ENCODE assay signal across 18 cellular contexts in the genomic region with DNA sequence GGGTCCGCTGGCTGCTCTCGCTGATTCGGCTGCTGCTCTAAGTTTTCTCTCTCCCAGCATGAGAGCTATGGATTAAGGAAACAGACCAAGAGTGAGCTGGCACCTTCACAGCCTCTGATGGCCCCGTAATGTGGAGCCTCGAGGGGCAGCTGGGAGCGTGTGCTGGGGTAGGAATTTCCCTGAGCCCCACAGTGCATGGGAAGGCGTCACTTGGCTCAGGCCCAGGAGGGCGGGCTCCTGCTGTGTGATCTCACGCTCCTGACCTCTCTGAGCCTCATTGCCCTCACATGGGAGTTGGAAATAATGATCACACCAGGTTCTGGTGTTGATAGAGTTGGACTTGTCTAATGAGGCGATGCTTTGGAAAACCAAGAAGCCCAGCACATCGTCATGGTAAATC.
DNase-seq lines count a peak whose midpoint lies in the region; ATAC-seq and TF ChIP-seq lines count a peak whose summit lies in the region.
"Had no signal": no experiment of that assay in that cellular context is flagged by ENCODE, and none has a peak within 500 bp of the region (broad histone marks: within the 10 kb centered on the region; RNA-seq: fewer than 3 reads in every experiment).

No MANE protein-coding gene starts in this region.

- H3K9me3 Mint-ChIP-seq in activated naive CD8-positive, alpha-beta T cell treated with anti-CD3 and anti-CD28 coated beads for 36 hours: peaks cover 12% of the 10 kb centered on the region
- H3K9me3 Mint-ChIP-seq: GM23338 had no signal

- no peak overlapping the region for H3K4me3 ChIP-seq in BLaER1 treated with 17β-estradiol and CSF1 and Interleukin-3, amounts not matched to agents 10 nM and 100 nM
- H3K4me3 ChIP-seq in HEK293 (ENCODE audit: low read depth, low read length) (no peak overlapping the region), H7 (ENCODE audit: insufficient read depth, low read depth, low read length) (no peak overlapping the region)
- H3K4me3 ChIP-seq: GM23338 had no signal

- peak overlapping the region in 9 of 11 experiments; percentile 66 to 90 (median 89); a peak in 18 of 22 replicates for H3K4me2 ChIP-seq in BLaER1 treated with 17β-estradiol and CSF1 and Interleukin-3, amounts not matched to agents 10 nM and 100 nM
- H3K4me2 ChIP-seq: GM23338 had no signal

- H3K27me3 ChIP-seq in BLaER1 treated with 17β-estradiol and CSF1 and Interleukin-3, amounts not matched to agents 10 nM and 100 nM: peaks cover 0 to 44% (median 0%) of the 10 kb centered on the region in 11 experiments; a peak in 6 of 22 replicates
- H3K27me3 ChIP-seq in H7 (ENCODE audit: control insufficient read depth, insufficient read depth, low read length): no peaks in the 10 kb centered on the region

- CTCF ChIA-PET in HEK293 (lab: Yijun Ruan, JAX): no interaction called here

- H3K36me3 ChIP-seq in BLaER1 treated with 17β-estradiol and CSF1 and Interleukin-3, amounts not matched to agents 10 nM and 100 nM: peaks cover 0 to 8% (median 0%) of the 10 kb centered on the region in 11 experiments; a peak in 1 of 22 replicates
- H3K36me3 ChIP-seq in HEK293 (ENCODE audit: control insufficient read depth in 2 of 2, insufficient read depth in 1 of 2, low read length in 2 of 2): no peaks in the 10 kb centered on the region
- no peaks in the 10 kb centered on the region for H3K36me3 ChIP-seq in H7 (replicated peaks; ENCODE audit: control insufficient read depth, insufficient read depth, low read length)

- peaks cover 0 to 98% (median 26%) of the 10 kb centered on the region in 11 experiments; a peak in 13 of 22 replicates for H4K20me1 ChIP-seq in BLaER1 treated with 17β-estradiol and CSF1 and Interleukin-3, amounts not matched to agents 10 nM and 100 nM

- peaks cover 59% of the 10 kb centered on the region for H3K36me3 Mint-ChIP-seq in activated naive CD8-positive, alpha-beta T cell treated with anti-CD3 and anti-CD28 coated beads for 36 hours

- no peak overlapping the region for H3K4me3 Mint-ChIP-seq in activated naive CD8-positive, alpha-beta T cell treated with anti-CD3 and anti-CD28 coated beads for 36 hours
- H3K4me3 Mint-ChIP-seq: CD4-positive, alpha-beta memory T cell; GM23338; IgD-negative memory B cell had no signal

- peaks cover 43 to 95% (median 86%) of the 10 kb centered on the region in 10 experiments for H3K4me1 ChIP-seq in BLaER1 treated with 17β-estradiol and CSF1 and Interleukin-3, amounts not matched to agents 10 nM and 100 nM
- H3K4me1 ChIP-seq in HEK293 (ENCODE audit: control insufficient read depth, insufficient read depth, low read length): peaks cover 14% of the 10 kb centered on the region
- H3K4me1 ChIP-seq: Caco-2 had no signal

- no peak for DNase-seq in activated naive CD8-positive, alpha-beta T cell treated with anti-CD3 and anti-CD28 coated beads for 36 hours
- peak; percentile 11 to 25 for DNase-seq in lung microvascular endothelial cell (ENCODE audit: low read depth in 2 of 2)
- no peak for DNase-seq in AG08395 (ENCODE audit: low spot score)
- DNase-seq in H7: no peak
- DNase-seq: Caco-2; CD4-positive, alpha-beta memory T cell; Karpas-422; NCI-H1694; NCI-H2081; NCI-H2171; NCI-H526 treated with DMSO at 0.1 percent for 48 hours; RPMI8226; SHP77 had no signal

- peaks cover 80% of the 10 kb centered on the region for H3K4me1 Mint-ChIP-seq in activated naive CD8-positive, alpha-beta T cell treated with anti-CD3 and anti-CD28 coated beads for 36 hours
- H3K4me1 Mint-ChIP-seq: IgD-negative memory B cell had no signal

- POLR2A ChIA-PET in HEK293 (lab: Yijun Ruan, JAX): no interaction called here

- no peak for ATAC-seq in HG03565 (IDR thresholded peaks at IDR 0.05; ENCODE audit: unreplicated experiment)

- TF ChIP-seq CTCF in HEK293 (tag by site-specific recombination; IDR thresholded peaks at IDR 0.05): no peak

- peak overlapping the region; percentile 54 for H3K27ac Mint-ChIP-seq in activated naive CD8-positive, alpha-beta T cell treated with anti-CD3 and anti-CD28 coated beads for 36 hours
- H3K27ac Mint-ChIP-seq: GM23338, IgD-negative memory B cell had no signal

- peak overlapping the region in 7 of 11 experiments; percentile 16 to 84 (median 80); a peak in 10 of 22 replicates for H3K27ac ChIP-seq in BLaER1 treated with 17β-estradiol and CSF1 and Interleukin-3, amounts not matched to agents 10 nM and 100 nM
- no peak overlapping the region for H3K27ac ChIP-seq in HEK293 (ENCODE audit: extremely low read depth, low read depth, low read length)

- peak overlapping the region in 3 of 11 experiments; percentile 40 to 56 (median 40); a peak in 3 of 22 replicates for H3K9ac ChIP-seq in BLaER1 treated with 17β-estradiol and CSF1 and Interleukin-3, amounts not matched to agents 10 nM and 100 nM

- H3K9me3 ChIP-seq in BLaER1 treated with 17β-estradiol and CSF1 and Interleukin-3, amounts not matched to agents 10 nM and 100 nM (replicated peaks in 1 of 11): no peaks in the 10 kb centered on the region; a peak in 1 of 22 replicates
- H3K9me3 ChIP-seq in HEK293 (ENCODE audit: control insufficient read depth, insufficient read depth, low read depth, low read length): no peaks in the 10 kb centered on the region
- H3K9me3 ChIP-seq: Caco-2 had no signal

- no peaks in the 10 kb centered on the region for H3K27me3 Mint-ChIP-seq in activated naive CD8-positive, alpha-beta T cell treated with anti-CD3 and anti-CD28 coated beads for 36 hours
- H3K27me3 Mint-ChIP-seq: CD4-positive, alpha-beta memory T cell had no signal

TF ChIP-seq in HEK293, 187 proteins besides CTCF, POLR2A, EP300 and RAD21:
- TF ChIP-seq WT1 (tag by site-specific recombination; IDR thresholded peaks at IDR 0.05) (no peak), ZIC2 (tag by site-specific recombination; IDR thresholded peaks at IDR 0.05) (0 out of 2 replicates have a peak, but pooled peaks have one; percentile 11)

Comparison
In these comparisons a context has a peak if more than half of its experiments do, and no peak if none do; other contexts are left out.
1. DNase-seq: peak in lung microvascular endothelial cell (2 of 2); none in activated naive CD8-positive, alpha-beta T cell treated with anti-CD3 and anti-CD28 coated beads for 36 hours (single experiment), AG08395 (single experiment) and H7 (single experiment).